ENCODE assay signal across 1 cellular context in genomic region chr17:39612935-39613465, GRCh38.
TF ChIP-seq lines count a peak whose summit lies in the region.

No MANE protein-coding gene starts in this region.

TF ChIP-seq in HepG2, 621 proteins besides CTCF, POLR2A, EP300 and RAD21:
- TF ChIP-seq ARHGAP35 (CRISPR knock-in tag; IDR thresholded peaks at IDR 0.05; ENCODE audit: borderline replicate concordance) (no peak), NR2F1 (CRISPR knock-in tag; IDR thresholded peaks at IDR 0.05) (peak in 1 of 2 experiments; percentile 37; a peak in 1 of 4 replicates), NR2F6 (IDR thresholded peaks at IDR 0.05) (peak; percentile 69), NR2F6 (CRISPR knock-in tag; IDR thresholded peaks at IDR 0.05) (no peak), NR2C2 (CRISPR knock-in tag; IDR thresholded peaks at IDR 0.05; ENCODE audit: borderline replicate concordance) (peak; percentile 66)
